ENCODE assay signal across 18 cellular contexts in genomic region chr14:61570961-61571299, GRCh38.
DNase-seq lines count a peak whose midpoint lies in the region; ATAC-seq, FAIRE-seq and TF ChIP-seq lines count a peak whose summit lies in the region.
"Had no signal": no experiment of that assay in that cellular context is flagged by ENCODE, and none has a peak within 500 bp of the region (broad histone marks: within the 10 kb centered on the region; RNA-seq: fewer than 3 reads in every experiment).

No MANE protein-coding gene starts in this region.

- POLR2A ChIA-PET in A549 (lab: Yijun Ruan, JAX): interaction anchor here (1.1 kb wide), 1 partner anchor 124 kb away, joined by 3 read pairs; the partner anchor contains the start of gene HIF1A

- H3K4me3 ChIP-seq in A549: no peak overlapping the region
- H3K4me3 ChIP-seq in HL-60 (replicated peaks; ENCODE audit: insufficient read depth, low read length): no peak overlapping the region
- H3K4me3 ChIP-seq: K562 had no signal

- H3K36me3 Mint-ChIP-seq in chondrocyte (ENCODE audit: low read depth) (no peaks in the 10 kb centered on the region), osteocyte (ENCODE audit: unreplicated experiment) (no peaks in the 10 kb centered on the region)

- ATAC-seq in A549 (no peak), HG03378 (IDR thresholded peaks at IDR 0.05; ENCODE audit: unreplicated experiment) (no peak)
- ATAC-seq: activated CD4-positive, CD25-positive, alpha-beta regulatory T cell treated with anti-CD3 and anti-CD28 coated beads, Interleukin-2, amount 50 U/mL, for 24 hours; activated naive CD8-positive, alpha-beta T cell treated with anti-CD3 and anti-CD28 coated beads, Interleukin-2, amount 50 U/mL, for 24 hours; K562 had no signal

- H3K27me3 ChIP-seq in HL-60 (ENCODE audit: insufficient read depth, poor library complexity, severe bottlenecking): no peaks in the 10 kb centered on the region

- no peak for TF ChIP-seq RAD21 in A549 (conservative IDR thresholded peaks at IDR 0.05 in 1 of 2, IDR thresholded peaks at IDR 0.05 in 1 of 2)

- H3K27ac Mint-ChIP-seq in chondrocyte (ENCODE audit: unreplicated experiment) (peak overlapping the region; percentile 92), osteocyte (ENCODE audit: unreplicated experiment) (peak overlapping the region; percentile 75)

- TF ChIP-seq EP300 in A549 (IDR thresholded peaks at IDR 0.05): no peak

- TF ChIP-seq POLR2A in A549 (IDR thresholded peaks at IDR 0.05; ENCODE audit: low read length): no peak

- H3K4me2 ChIP-seq in A549: no peak overlapping the region

- WGBS in A549 (ENCODE audit: missing lambda C conversion rate): 79% methylated on average over 2 of the region's 2 CpGs

- H3K4me3 Mint-ChIP-seq in chondrocyte (ENCODE audit: unreplicated experiment) (no peak overlapping the region), osteocyte (ENCODE audit: unreplicated experiment) (no peak overlapping the region)
- H3K4me3 Mint-ChIP-seq: nephron had no signal

- no peak for FAIRE-seq in A549 (lab: Jason Lieb, UNC)
- FAIRE-seq: K562 had no signal

- no peak for TF ChIP-seq CTCF in A549 (IDR thresholded peaks at IDR 0.05)
- TF ChIP-seq CTCF in HL-60 (IDR thresholded peaks at IDR 0.05; ENCODE audit: insufficient read depth, low read length): no peak
- TF ChIP-seq CTCF in chondrocyte (IDR thresholded peaks at IDR 0.05): no peak
- no peak for TF ChIP-seq CTCF in osteocyte (IDR thresholded peaks at IDR 0.05)

- H3K27ac ChIP-seq in A549 (peak overlapping the region; percentile 61 to 77), HL-60 (replicated peaks) (peak overlapping the region; percentile 94)

- H3K9me3 ChIP-seq in A549: no peaks in the 10 kb centered on the region

- H3K27me3 Mint-ChIP-seq in chondrocyte (ENCODE audit: low read depth) (no peaks in the 10 kb centered on the region), osteocyte (ENCODE audit: unreplicated experiment) (no peaks in the 10 kb centered on the region)
- H3K27me3 Mint-ChIP-seq: activated naive CD8-positive, alpha-beta T cell treated with anti-CD3 and anti-CD28 coated beads, Interleukin-2, amount 50 U/mL, for 24 hours had no signal

- peaks cover 95% of the 10 kb centered on the region for H3K4me1 Mint-ChIP-seq in chondrocyte (ENCODE audit: low read depth)
- peaks cover 92% of the 10 kb centered on the region for H3K4me1 Mint-ChIP-seq in osteocyte (ENCODE audit: unreplicated experiment)

- DNase-seq in A549 (ENCODE audit: low read depth in 1 of 2, low spot score in 1 of 2): no peak
- DNase-seq in HL-60 (ENCODE audit: low read depth in 1 of 2, low spot score in 1 of 2): no peak
- no peak for DNase-seq in chondrocyte (ENCODE audit: low spot score)
- no peak for DNase-seq in osteocyte (ENCODE audit: extremely low spot score, unreplicated experiment)
- no peak for DNase-seq in EL
- DNase-seq in stimulated activated CD4-positive, alpha-beta T cell treated with anti-CD3 and anti-CD28 coated beads, Interleukin-4, amount 100 ng/mL, for 1 hour: no peak
- DNase-seq in NCI-H1092 treated with DMSO at 0.1 percent for 48 hours (lab: John Stamatoyannopoulos, UW): no peak
- DNase-seq: activated naive CD8-positive, alpha-beta T cell treated with anti-CD3 and anti-CD28 coated beads, Interleukin-2, amount 50 U/mL, for 24 hours; cerebellar nuclear complex; H7; left cardiac atrium; NCI-H526 treated with DMSO at 0.1 percent for 48 hours; RPMI8226; stimulated activated naive CD4-positive, alpha-beta T cell had no signal

- H3K4me1 ChIP-seq in A549: peaks cover 63% of the 10 kb centered on the region

- CTCF ChIA-PET in A549 (lab: Yijun Ruan, JAX): interaction anchor here (1.2 to 2.0 kb wide), 4 partner anchors 9 to 159 kb away, joined by 3 to 8 read pairs (median 4); no protein-coding TSS in a partner anchor

- H3K9me3 Mint-ChIP-seq in chondrocyte (ENCODE audit: low read depth) (no peaks in the 10 kb centered on the region), osteocyte (ENCODE audit: unreplicated experiment) (peaks cover 3% of the 10 kb centered on the region)
- H3K9me3 Mint-ChIP-seq: activated naive CD8-positive, alpha-beta T cell treated with anti-CD3 and anti-CD28 coated beads, Interleukin-2, amount 50 U/mL, for 24 hours; nephron had no signal

TF ChIP-seq in A549, 52 proteins besides CTCF, POLR2A, EP300 and RAD21:
- no peak for TF ChIP-seq GATA3 (IDR thresholded peaks at IDR 0.05; ENCODE audit: borderline replicate concordance)
- TF ChIP-seq E2F6 (IDR thresholded peaks at IDR 0.05; ENCODE audit: borderline replicate concordance, low read depth): no peak
- no peak for TF ChIP-seq HOXB5 (CRISPR knock-in tag; IDR thresholded peaks at IDR 0.05)
- TF ChIP-seq MAZ (IDR thresholded peaks at IDR 0.05; ENCODE audit: borderline replicate concordance, low read depth, low read length): no peak
- no peak for TF ChIP-seq FOXS1 (CRISPR knock-in tag; IDR thresholded peaks at IDR 0.05)
- no peak for TF ChIP-seq PBX3 (IDR thresholded peaks at IDR 0.05)
- no peak for TF ChIP-seq RNF2 (IDR thresholded peaks at IDR 0.05; ENCODE audit: borderline replicate concordance, low read depth)
- no peak for TF ChIP-seq CHD4 (IDR thresholded peaks at IDR 0.05; ENCODE audit: borderline replicate concordance)
- no peak for TF ChIP-seq RFX5 (IDR thresholded peaks at IDR 0.05)
- TF ChIP-seq KDM5A (IDR thresholded peaks at IDR 0.05): no peak
- TF ChIP-seq ATOH8 (CRISPR knock-in tag; IDR thresholded peaks at IDR 0.05; ENCODE audit: low read depth): no peak
- TF ChIP-seq USF2 (IDR thresholded peaks at IDR 0.05): no peak
- TF ChIP-seq ZFP36 (IDR thresholded peaks at IDR 0.05; ENCODE audit: borderline replicate concordance, partially characterized antibody): no peak
- no peak for TF ChIP-seq KDM1A (IDR thresholded peaks at IDR 0.05; ENCODE audit: low read depth)
- no peak for TF ChIP-seq MAX (IDR thresholded peaks at IDR 0.05)
- no peak for TF ChIP-seq RARB (CRISPR knock-in tag; IDR thresholded peaks at IDR 0.05)
